8 cellular contexts compared by ENCODE assay signal in genomic region chr13:44306401-44307192, GRCh38.
DNase-seq lines count a peak whose midpoint lies in the region; ATAC-seq and TF ChIP-seq lines count a peak whose summit lies in the region.

No MANE protein-coding gene starts in this region.

- no peak for TF ChIP-seq CTCF in Caco-2 (IDR thresholded peaks at IDR 0.05; ENCODE audit: insufficient read depth in 1 of 2, low read depth in 1 of 2, low read length in 1 of 2, severe bottlenecking in 1 of 2, unreplicated experiment in 1 of 2)

- H3K27me3 Mint-ChIP-seq in Caco-2 (ENCODE audit: insufficient read depth, unreplicated experiment) = no peaks in the 10 kb centered on the region

- H3K4me1 Mint-ChIP-seq in Caco-2 (ENCODE audit: low read depth, unreplicated experiment) = peaks cover 19% of the 10 kb centered on the region

- no peaks in the 10 kb centered on the region for H3K36me3 Mint-ChIP-seq in Caco-2 (ENCODE audit: insufficient read depth, unreplicated experiment)

- POLR2A ChIA-PET in Caco-2 (lab: Charles Lee) = interaction anchor here (1.0 kb wide), 1 partner anchor 130 kb away, joined by 3 read pairs; no protein-coding TSS in a partner anchor

- H3K4me1 ChIP-seq in Caco-2 = peaks cover 6% of the 10 kb centered on the region; the same call in 1 of the 2 replicates

- no peak overlapping the region for H3K4me3 Mint-ChIP-seq in Caco-2 (ENCODE audit: unreplicated experiment)

- peak overlapping the region; percentile 55 for H3K27ac Mint-ChIP-seq in Caco-2 (ENCODE audit: unreplicated experiment)

- H3K27me3 ChIP-seq in Caco-2 (replicated peaks; ENCODE audit: control insufficient read depth, insufficient read depth, low read length) = no peaks in the 10 kb centered on the region

- no TSS peak for BruUV-seq in Caco-2 (replicated peaks; lab: Mats Ljungman, UMichigan)

- no peaks in the 10 kb centered on the region for H3K36me3 ChIP-seq in Caco-2 (ENCODE audit: control insufficient read depth, insufficient read depth, low read length)

- H3K9me3 ChIP-seq in Caco-2 = no peaks in the 10 kb centered on the region

- CTCF ChIA-PET in Caco-2 (lab: Charles Lee) = no interaction called here

- no peak for ATAC-seq in HG03457 (IDR thresholded peaks at IDR 0.05; ENCODE audit: unreplicated experiment)

- DNase-seq in Caco-2 = no peak
- DNase-seq in NCI-H2081 treated with DMSO at 0.1 percent for 48 hours (lab: John Stamatoyannopoulos, UW) = peak; percentile 49
- peak; percentile 71 for DNase-seq in dedifferentiated amniotic fluid mesenchymal stem cell (ENCODE audit: extremely low spot score)
- peak; percentile 20 to 99 for DNase-seq in lung microvascular endothelial cell (ENCODE audit: low read depth in 2 of 2)
- peak; percentile 67 for DNase-seq in ureter (ENCODE audit: low spot score)
- DNase-seq in NCI-H2171 (lab: John Stamatoyannopoulos, UW) = no peak
- DNase-seq in NCI-H345 treated with DMSO at 0.1 percent for 48 hours (lab: John Stamatoyannopoulos, UW; ENCODE audit: unreplicated experiment) = no peak

- no peak overlapping the region for H3K4me3 ChIP-seq in Caco-2 (ENCODE audit: low read depth, low read length)

- intact Hi-C loops in Caco-2 (cut with micrococcal nuclease; ENCODE audit: unreplicated experiment) = loop anchor here (2.0 kb wide), 1 partner anchor 130 kb away; no protein-coding TSS in a partner anchor

- H3K9me3 Mint-ChIP-seq in Caco-2 (ENCODE audit: unreplicated experiment) = no peaks in the 10 kb centered on the region

Comparison
In these comparisons a context has a peak if more than half of its experiments do, and no peak if none do; other contexts are left out.
1. DNase-seq: peak in NCI-H2081 treated with DMSO at 0.1 percent for 48 hours (single experiment), dedifferentiated amniotic fluid mesenchymal stem cell (single experiment), lung microvascular endothelial cell (2 of 2) and ureter (single experiment); none in Caco-2 (0 of 2), NCI-H2171 (single experiment) and NCI-H345 treated with DMSO at 0.1 percent for 48 hours (single experiment).